28 cellular contexts compared by ENCODE assay signal in the genomic region with DNA sequence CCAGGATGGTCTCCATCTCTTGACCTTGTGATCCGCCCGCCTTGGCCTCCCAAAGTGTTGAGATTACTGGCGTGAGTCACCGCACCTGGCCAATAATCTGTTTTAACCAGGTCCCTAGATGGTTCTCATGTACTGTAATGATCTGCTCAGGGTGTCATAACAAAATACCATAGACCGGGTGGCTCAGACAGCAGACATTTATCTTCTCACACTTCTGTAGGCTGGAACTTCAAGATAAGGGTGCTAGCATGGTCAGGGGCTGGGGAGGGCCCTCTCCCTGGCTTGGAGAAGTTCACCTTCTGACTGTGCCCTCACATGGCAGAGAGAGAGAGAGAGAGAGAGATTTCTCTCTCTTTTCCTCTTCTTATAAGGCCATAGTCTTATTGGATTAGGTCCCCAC.
"Had no signal": no experiment of that assay in that cellular context is flagged by ENCODE, and none has a peak within 500 bp of the region (broad histone marks: within the 10 kb centered on the region; RNA-seq: fewer than 3 reads in every experiment).

No MANE protein-coding gene starts in this region.

- H3K36me3 ChIP-seq: brain microvascular endothelial cell, lower lobe of right lung, right atrium auricular region, suprapubic skin, transverse colon had no signal

- H3K4me1 Mint-ChIP-seq: activated CD4-positive, alpha-beta T cell treated with anti-CD3 and anti-CD28 coated beads, Interleukin-2, amount 10 ng/mL, durations not matched to agents 24 days and 14 days; activated naive CD4-positive, alpha-beta T cell treated with anti-CD3 and anti-CD28 coated beads, Interleukin-2, amount 10 ng/mL, durations not matched to agents 7 days and 5 days; activated naive CD8-positive, alpha-beta T cell treated with anti-CD3 and anti-CD28 coated beads, Interleukin-2, amount 10 ng/mL, durations not matched to agents 7 days and 5 days; immature natural killer cell had no signal

- H3K4me3 Mint-ChIP-seq: activated CD4-positive, alpha-beta memory T cell treated with anti-CD3 and anti-CD28 coated beads for 36 hours; activated CD4-positive, alpha-beta T cell treated with anti-CD3 and anti-CD28 coated beads, Interleukin-2, amount 10 ng/mL, durations not matched to agents 24 days and 14 days; activated naive CD4-positive, alpha-beta T cell treated with anti-CD3 and anti-CD28 coated beads, Interleukin-2, amount 10 ng/mL, durations not matched to agents 7 days and 5 days; activated naive CD8-positive, alpha-beta T cell treated with anti-CD3 and anti-CD28 coated beads, Interleukin-2, amount 10 ng/mL, durations not matched to agents 7 days and 5 days; immature natural killer cell; neural crest cell; T-helper 2 cell treated with Interferon-gamma antibody and Interleukin-4, amounts not matched to agents 5 μg/mL and 100 μg/mL, for 36 hours had no signal

- H3K27me3 ChIP-seq: brain microvascular endothelial cell, right atrium auricular region, suprapubic skin, transverse colon had no signal

- H3K4me3 ChIP-seq: lower lobe of right lung, psoas muscle, right atrium auricular region, suprapubic skin, transverse colon had no signal

- H3K9me3 Mint-ChIP-seq: activated CD4-positive, alpha-beta memory T cell treated with anti-CD3 and anti-CD28 coated beads for 36 hours; activated CD4-positive, alpha-beta T cell treated with anti-CD3 and anti-CD28 coated beads, Interleukin-2, amount 10 ng/mL, durations not matched to agents 24 days and 14 days; activated naive CD4-positive, alpha-beta T cell treated with anti-CD3 and anti-CD28 coated beads, Interleukin-2, amount 10 ng/mL, durations not matched to agents 7 days and 5 days; activated naive CD8-positive, alpha-beta T cell treated with anti-CD3 and anti-CD28 coated beads, Interleukin-2, amount 10 ng/mL, durations not matched to agents 7 days and 5 days; immature natural killer cell; T-helper 2 cell treated with Interferon-gamma antibody and Interleukin-4, amounts not matched to agents 5 μg/mL and 100 μg/mL, for 36 hours had no signal

- H3K9ac ChIP-seq: parathyroid adenoma had no signal

- H3K79me2 ChIP-seq: parathyroid adenoma had no signal

- H3K27me3 Mint-ChIP-seq: activated CD4-positive, alpha-beta T cell treated with anti-CD3 and anti-CD28 coated beads, Interleukin-2, amount 10 ng/mL, durations not matched to agents 24 days and 14 days; activated naive CD4-positive, alpha-beta T cell treated with anti-CD3 and anti-CD28 coated beads, Interleukin-2, amount 10 ng/mL, durations not matched to agents 7 days and 5 days; activated naive CD8-positive, alpha-beta T cell treated with anti-CD3 and anti-CD28 coated beads, Interleukin-2, amount 10 ng/mL, durations not matched to agents 7 days and 5 days had no signal

- H3K27ac Mint-ChIP-seq: activated CD4-positive, alpha-beta memory T cell treated with anti-CD3 and anti-CD28 coated beads for 36 hours; activated CD4-positive, alpha-beta T cell treated with anti-CD3 and anti-CD28 coated beads, Interleukin-2, amount 10 ng/mL, durations not matched to agents 24 days and 14 days; activated naive CD4-positive, alpha-beta T cell treated with anti-CD3 and anti-CD28 coated beads, Interleukin-2, amount 10 ng/mL, durations not matched to agents 7 days and 5 days; activated naive CD8-positive, alpha-beta T cell treated with anti-CD3 and anti-CD28 coated beads, Interleukin-2, amount 10 ng/mL, durations not matched to agents 7 days and 5 days; immature natural killer cell; T-helper 2 cell treated with Interferon-gamma antibody and Interleukin-4, amounts not matched to agents 5 μg/mL and 100 μg/mL, for 36 hours had no signal

- DNase-seq: activated CD4-positive, alpha-beta memory T cell treated with anti-CD3 and anti-CD28 coated beads for 36 hours; activated CD4-positive, alpha-beta T cell treated with anti-CD3 and anti-CD28 coated beads, Interleukin-2, amount 10 ng/mL, durations not matched to agents 24 days and 14 days; activated CD4-positive, CD25-positive, alpha-beta regulatory T cell treated with anti-CD3 and anti-CD28 coated beads, Interleukin-2, amount 50 U/mL, for 72 hours; activated CD8-positive, alpha-beta memory T cell treated with anti-CD3 and anti-CD28 coated beads, Interleukin-2, amount 50 U/mL, for 4 hours; activated gamma-delta T cell; activated naive CD4-positive, alpha-beta T cell treated with anti-CD3 and anti-CD28 coated beads, Interleukin-2, amount 10 ng/mL, durations not matched to agents 7 days and 5 days; activated naive CD8-positive, alpha-beta T cell treated with anti-CD3 and anti-CD28 coated beads, Interleukin-2, amount 10 ng/mL, durations not matched to agents 7 days and 5 days; activated T-cell treated with anti-CD3 and anti-CD28 coated beads, Interleukin-2, amount 50 U/mL, for 1 hour; brain microvascular endothelial cell; caudate nucleus; foreskin fibroblast; head of caudate nucleus; hypothalamus; immature natural killer cell; kidney; lower lobe of right lung; occipital lobe; psoas muscle; stimulated activated CD4-positive, alpha-beta T cell treated with anti-CD3 and anti-CD28 coated beads, Interleukin-15, amount 100 ng/mL, for 24 hours; stimulated activated naive CD4-positive, alpha-beta T cell; T-helper 1 cell; transverse colon had no signal

- H3K36me3 Mint-ChIP-seq: activated CD4-positive, alpha-beta memory T cell treated with anti-CD3 and anti-CD28 coated beads for 36 hours; activated naive CD4-positive, alpha-beta T cell treated with anti-CD3 and anti-CD28 coated beads, Interleukin-2, amount 10 ng/mL, durations not matched to agents 7 days and 5 days; activated naive CD8-positive, alpha-beta T cell treated with anti-CD3 and anti-CD28 coated beads, Interleukin-2, amount 10 ng/mL, durations not matched to agents 7 days and 5 days; immature natural killer cell had no signal

- H3K27ac ChIP-seq: brain microvascular endothelial cell, lower lobe of right lung, parathyroid adenoma, psoas muscle, suprapubic skin, transverse colon had no signal

- H3K9me3 ChIP-seq: lower lobe of right lung, psoas muscle, suprapubic skin, transverse colon had no signal

- H2AFZ ChIP-seq: parathyroid adenoma had no signal

- H3K4me1 ChIP-seq: lower lobe of right lung, parathyroid adenoma, psoas muscle, right atrium auricular region, suprapubic skin, transverse colon had no signal

- ATAC-seq: esophagus mucosa, lower lobe of right lung, psoas muscle had no signal
